8 cellular contexts compared by ENCODE assay signal in the genomic region with DNA sequence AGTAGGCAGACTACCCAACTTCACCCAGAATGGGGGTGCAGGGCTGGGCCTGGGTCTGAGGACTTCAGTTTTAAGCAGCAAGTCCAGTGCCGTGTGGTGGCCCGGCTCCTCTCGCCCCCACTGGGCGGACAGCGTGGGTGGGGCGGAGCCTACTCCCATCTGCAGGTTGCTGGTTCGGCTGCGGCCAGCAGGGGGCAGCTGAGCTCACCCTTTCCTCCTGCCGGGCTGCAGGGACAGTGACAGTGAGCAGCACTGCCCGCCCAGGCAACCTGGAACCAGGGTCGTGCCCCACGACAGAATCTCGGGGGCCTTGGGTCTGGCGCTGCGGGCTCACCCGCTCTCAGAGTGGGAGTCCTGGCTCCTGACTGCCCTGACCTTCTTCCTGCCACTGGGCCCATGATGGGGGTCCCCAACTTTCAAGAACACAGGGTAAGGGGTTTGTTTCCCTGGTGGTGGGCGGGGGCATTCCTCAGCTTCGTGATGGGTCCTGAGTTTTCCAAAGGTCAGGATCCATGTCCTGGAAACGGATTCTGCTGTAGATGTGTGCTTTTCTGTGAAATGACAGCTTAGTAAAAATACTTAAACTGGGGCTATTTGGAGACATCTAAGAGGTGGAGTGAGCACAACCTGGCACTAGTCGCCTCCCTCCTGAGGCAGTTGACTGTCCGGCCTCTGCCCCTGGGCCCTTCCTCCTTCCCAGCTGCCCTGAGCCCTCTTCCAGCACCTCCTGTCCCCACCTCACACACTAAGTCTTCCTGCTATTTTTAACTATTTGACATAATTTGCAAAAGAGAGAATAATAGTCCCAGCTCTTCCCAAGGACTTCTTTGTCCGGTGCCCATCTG. TPM values are rescaled to one million over a fixed set of nuclear protein-coding genes. Genes with fewer than 3 reads are reported as not detected.
DNase-seq lines count a peak whose midpoint lies in the region; ATAC-seq, FAIRE-seq and TF ChIP-seq lines count a peak whose summit lies in the region.

No MANE protein-coding gene starts in this region.

- TF ChIP-seq CTCF in A549 (IDR thresholded peaks at IDR 0.05) (peak; percentile 92), nephron (IDR thresholded peaks at IDR 0.05; ENCODE audit: unreplicated experiment in 3 of 3) (peak; percentile 93 to 99 (median 96))

- no peak for FAIRE-seq in A549 (lab: Jason Lieb, UNC)

- peak overlapping the region; percentile 99 to 100 (median 99) for H3K27ac Mint-ChIP-seq in nephron

- TF ChIP-seq POLR2A in A549 (IDR thresholded peaks at IDR 0.05; ENCODE audit: low read length): peak; percentile 28; the same call in 1 of the 2 replicates

- CTCF ChIA-PET in A549 (lab: Yijun Ruan, JAX): interaction anchor here (0.6 to 17.0 kb wide), 46 partner anchors 9 to 204 kb away, joined by 3 to 208 read pairs (median 5); partner anchors contain the start of genes CDC42EP2, FRMD8, MALAT1 and SLC25A45

- TF ChIP-seq RAD21 in A549 (conservative IDR thresholded peaks at IDR 0.05 in 1 of 2, IDR thresholded peaks at IDR 0.05 in 1 of 2): peak; percentile 94

- H3K4me1 Mint-ChIP-seq in nephron: peaks cover 65% of the 10 kb centered on the region

- peak overlapping the region; percentile 89 for H3K4me2 ChIP-seq in A549

- no peak for TF ChIP-seq EP300 in A549 (IDR thresholded peaks at IDR 0.05)

- H3K4me1 ChIP-seq in A549: peaks cover 52% of the 10 kb centered on the region

- DNase-seq in A549 (ENCODE audit: low read depth in 1 of 2, low spot score in 1 of 2) (peak; percentile 84 to 96), HUDEP-2 (lab: John Stamatoyannopoulos, UW; ENCODE audit: unreplicated experiment in 76 of 76) (peak in 70 of 76 experiments; percentile 22 to 93 (median 82)), fibroblast of gingiva (ENCODE audit: low read depth) (peak; percentile 77)
- DNase-seq in activated T-helper 1 cell treated with anti-CD3 and anti-CD28 coated beads, Interleukin-2, amount 50 U/mL, for 16 hours (ENCODE audit: low read depth in 1 of 2, low spot score in 1 of 2): peak; percentile 88 to 90
- peak; percentile 95 for DNase-seq in stimulated activated naive CD8-positive, alpha-beta T cell treated with anti-CD3 and anti-CD28 coated beads, Interleukin-15, Interleukin-2, amounts not matched to agents 100 U/mL and 50 U/mL, for 24 hours

- ATAC-seq in A549: peak; percentile 33 to 62
- ATAC-seq in GM18502 (IDR thresholded peaks at IDR 0.05; ENCODE audit: poor library complexity, unreplicated experiment): peak; percentile 40
- peak; percentile 34 for ATAC-seq in stimulated activated naive CD8-positive, alpha-beta T cell treated with anti-CD3 and anti-CD28 coated beads, Interleukin-15, Interleukin-2, amounts not matched to agents 100 U/mL and 50 U/mL, for 24 hours

- no peaks in the 10 kb centered on the region for H3K27me3 Mint-ChIP-seq in nephron (ENCODE audit: low read depth)

- peak overlapping the region; percentile 74 to 83 (median 76) for H3K4me3 Mint-ChIP-seq in nephron

- POLR2A ChIA-PET in A549 (lab: Yijun Ruan, JAX): interaction anchor here (0.7 to 17.5 kb wide), 12 partner anchors 10 to 87 kb away, joined by 3 to 756 read pairs (median 6); partner anchors contain the start of genes MALAT1 and NEAT1

- H3K36me3 Mint-ChIP-seq in nephron (ENCODE audit: low read depth): no peaks in the 10 kb centered on the region

- no peaks in the 10 kb centered on the region for H3K9me3 ChIP-seq in A549

- peak overlapping the region; percentile 22; the same call in 2 of the 3 replicates for H3K4me3 ChIP-seq in A549

- no peaks in the 10 kb centered on the region for H3K9me3 Mint-ChIP-seq in nephron

- WGBS in A549 (ENCODE audit: missing lambda C conversion rate): 16% methylated on average over 7 of the region's 22 CpGs

- H3K27ac ChIP-seq in A549: peak overlapping the region; percentile 97 to 100

TF ChIP-seq in A549, 52 proteins besides CTCF, POLR2A, EP300 and RAD21 (continues in another document):
- no peak for TF ChIP-seq ZC3H11A (IDR thresholded peaks at IDR 0.05)
- TF ChIP-seq ELK1 (IDR thresholded peaks at IDR 0.05; ENCODE audit: low read depth, low read length): no peak
- TF ChIP-seq RNF2 (IDR thresholded peaks at IDR 0.05; ENCODE audit: borderline replicate concordance, low read depth): no peak
- TF ChIP-seq HOXA7 (CRISPR knock-in tag; IDR thresholded peaks at IDR 0.05): no peak
- TF ChIP-seq RCOR1 (IDR thresholded peaks at IDR 0.05; ENCODE audit: low read depth, low read length): no peak
- TF ChIP-seq, protein P1, sequence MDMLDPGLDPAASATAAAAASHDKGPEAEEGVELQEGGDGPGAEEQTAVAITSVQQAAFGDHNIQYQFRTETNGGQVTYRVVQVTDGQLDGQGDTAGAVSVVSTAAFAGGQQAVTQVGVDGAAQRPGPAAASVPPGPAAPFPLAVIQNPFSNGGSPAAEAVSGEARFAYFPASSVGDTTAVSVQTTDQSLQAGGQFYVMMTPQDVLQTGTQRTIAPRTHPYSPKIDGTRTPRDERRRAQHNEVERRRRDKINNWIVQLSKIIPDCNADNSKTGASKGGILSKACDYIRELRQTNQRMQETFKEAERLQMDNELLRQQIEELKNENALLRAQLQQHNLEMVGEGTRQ (IDR thresholded peaks at IDR 0.05): no peak
- peak; percentile 79; the same call in 1 of the 2 replicates for TF ChIP-seq TFCP2L1 (CRISPR knock-in tag; IDR thresholded peaks at IDR 0.05)
- no peak for TF ChIP-seq FOXS1 (CRISPR knock-in tag; IDR thresholded peaks at IDR 0.05)
- peak; percentile 26; the same call in 1 of the 2 replicates for TF ChIP-seq HOXB5 (CRISPR knock-in tag; IDR thresholded peaks at IDR 0.05)
- TF ChIP-seq KDM1A (IDR thresholded peaks at IDR 0.05; ENCODE audit: low read depth): no peak

TF ChIP-seq in PFSK-1, 5 proteins besides CTCF, POLR2A, EP300 and RAD21:
- peak; percentile 76; the same call in 1 of the 2 replicates for TF ChIP-seq POLR2AphosphoS5 (IDR thresholded peaks at IDR 0.05; ENCODE audit: low read depth, low read length)
- TF ChIP-seq TAF1 (IDR thresholded peaks at IDR 0.05; ENCODE audit: borderline replicate concordance, insufficient read depth, low read length): no peak
TF ChIP-seq in PFSK-1: peak in this region for 1.

RNA-seq across cellular contexts. Expression of gene NEAT1, which starts 6.0 kb away (rescaled TPM):
- polyA plus RNA-seq in A549 (2011; rRNA removed) (181 and 314 TPM in 2 replicates), A549 (2017; fragmentation: RNase III; extraction: RNeasy Plus Mini Kit Qiagen cat#74134 plus additional on column Dnase treatment) (1,009 to 1,407 TPM (median 1,223 TPM) in 3 replicates)
- 137 and 155 TPM in 2 replicates for polyA plus RNA-seq in A549 (2012; cell fraction: cytosol; rRNA removed)
- 406 and 691 TPM in 2 replicates for polyA plus RNA-seq in A549 (2012; cell fraction: nucleus; rRNA removed)
- 160 and 161 TPM in 2 replicates for polyA minus RNA-seq in A549 (2011; rRNA and poly(A)+ RNA removed)
- 67.8 TPM for polyA plus RNA-seq in PFSK-1 (2012; ENCODE audit: insufficient read length, low read depth)

RNA-seq across cellular contexts. Expression of gene FRMD8, which starts 30.1 kb away (rescaled TPM):
- polyA plus RNA-seq in A549 (2011; rRNA removed) (12.2 and 12.9 TPM in 2 replicates), A549 (2017; fragmentation: RNase III; extraction: RNeasy Plus Mini Kit Qiagen cat#74134 plus additional on column Dnase treatment) (16.5 to 20.0 TPM (median 17.4 TPM) in 3 replicates)
- polyA plus RNA-seq in A549 (2012; cell fraction: cytosol; rRNA removed): 30.5 and 36.6 TPM in 2 replicates
- 46.7 and 62.2 TPM in 2 replicates for polyA plus RNA-seq in A549 (2012; cell fraction: nucleus; rRNA removed)
- 12.1 and 14.5 TPM in 2 replicates for polyA minus RNA-seq in A549 (2011; rRNA and poly(A)+ RNA removed)
- polyA plus RNA-seq in PFSK-1 (2012; ENCODE audit: insufficient read length, low read depth): 62.0 TPM

RNA-seq across cellular contexts. Expression of gene SLC25A45, which starts 34.1 kb away (rescaled TPM):
- 3.1 and 4.9 TPM in 2 replicates for polyA plus RNA-seq in A549 (2011; rRNA removed)
- polyA plus RNA-seq in A549 (2012; cell fraction: cytosol; rRNA removed): 3.1 and 4.9 TPM in 2 replicates
- polyA plus RNA-seq in A549 (2012; cell fraction: nucleus; rRNA removed): 12.5 and 14.9 TPM in 2 replicates
- 7.9 to 8.6 TPM (median 8.1 TPM) in 3 replicates for polyA plus RNA-seq in A549 (2017; fragmentation: RNase III; extraction: RNeasy Plus Mini Kit Qiagen cat#74134 plus additional on column Dnase treatment)
- polyA minus RNA-seq in A549 (2011; rRNA and poly(A)+ RNA removed): 7.0 and 9.0 TPM in 2 replicates
- polyA plus RNA-seq in PFSK-1 (2012; ENCODE audit: insufficient read length, low read depth): 0.99 TPM

Comparison
In these comparisons a context has a peak if more than half of its experiments do, and no peak if none do; other contexts are left out.
1. Peak in every context shown above with its lines: DNase-seq, ATAC-seq, H3K4me3 ChIP-seq and H3K27ac ChIP-seq.